ENCODE assay signal across 10 cellular contexts in the genomic region with DNA sequence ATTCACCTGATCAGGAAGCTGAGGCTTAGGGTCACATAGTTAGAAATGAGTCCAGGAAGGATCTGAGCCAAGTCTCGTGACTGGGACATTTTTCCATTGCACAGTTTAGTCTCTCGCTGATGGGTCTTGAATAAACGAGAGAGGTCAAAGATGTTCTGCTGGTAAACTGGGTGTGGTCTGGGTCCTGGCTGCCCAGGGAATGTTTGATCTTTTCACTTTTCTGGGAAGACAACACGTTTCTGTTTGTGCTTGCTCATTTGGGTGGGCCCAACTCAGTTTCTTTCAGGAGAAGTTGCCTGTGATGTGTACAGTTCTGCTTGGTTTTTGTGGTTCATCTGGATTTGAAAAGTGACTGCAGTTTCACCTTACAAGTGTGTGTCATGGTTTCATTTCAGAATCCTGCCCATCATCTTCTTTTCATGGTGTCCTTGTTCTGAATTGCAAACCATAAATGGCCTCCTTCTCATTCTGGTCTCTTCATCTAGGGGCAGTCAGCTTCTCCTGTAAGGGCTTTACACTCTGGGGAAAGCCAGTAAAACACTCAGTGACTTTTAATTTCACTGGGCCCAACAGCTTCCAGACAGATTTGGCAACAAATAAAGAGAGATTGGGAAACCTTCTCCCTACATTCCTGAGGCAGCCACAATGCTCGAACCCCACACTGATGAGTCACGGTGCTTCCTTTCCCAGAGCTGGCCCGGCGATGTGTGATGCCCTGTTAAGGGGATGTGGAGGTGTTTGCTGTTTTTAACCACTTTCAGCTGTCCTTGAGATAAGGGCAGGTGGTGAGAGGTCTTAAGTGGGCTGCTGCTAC. TPM values are rescaled to one million over a fixed set of nuclear protein-coding genes. Genes with fewer than 3 reads are reported as not detected.
DNase-seq lines count a peak whose midpoint lies in the region; ATAC-seq, FAIRE-seq and TF ChIP-seq lines count a peak whose summit lies in the region.
"Had no signal": no experiment of that assay in that cellular context is flagged by ENCODE, and none has a peak within 500 bp of the region (broad histone marks: within the 10 kb centered on the region; RNA-seq: fewer than 3 reads in every experiment).

No MANE protein-coding gene starts in this region.

- SMC1A ChIA-PET in GM12878 (lab: Charles Lee; ENCODE audit: uncharacterized antibody, unreplicated experiment), result interaction anchor here (0.6 to 2.6 kb wide), 4 partner anchors 8 to 68 kb away, joined by 3 to 17 read pairs (median 3); no protein-coding TSS in a partner anchor

- POLR2A ChIA-PET in AG04449 (lab: Yijun Ruan, JAX) (interaction anchor here (1.0 kb wide), 1 partner anchor 171 kb away, joined by 3 read pairs; no protein-coding TSS in a partner anchor), GM12878 (lab: Charles Lee) (interaction anchor here (0.8 to 1.3 kb wide), 2 partner anchors 11 to 16 kb away, joined by 3 to 4 read pairs; no protein-coding TSS in a partner anchor)
- POLR2A ChIA-PET in activated CD4-positive, alpha-beta memory T cell treated with anti-CD3 and anti-CD28 coated beads, Interleukin-2, amount 10 ng/mL, durations not matched to agents 7 days and 5 days (lab: Charles Lee), result no interaction called here

- intact Hi-C loops in GM12878 (cut with micrococcal nuclease; ENCODE audit: unreplicated experiment), result loop anchor here (1.0 kb wide), 1 partner anchor 11 kb away; no protein-coding TSS in a partner anchor

- no peak overlapping the region for H3K27ac Mint-ChIP-seq in activated CD4-positive, alpha-beta memory T cell treated with anti-CD3 and anti-CD28 coated beads, Interleukin-2, amount 10 ng/mL, durations not matched to agents 7 days and 5 days

- H3K4me3 ChIP-seq in AG04449 (ENCODE audit: low read depth, low read length), result no peak overlapping the region
- 0 out of 2 replicates have a peak overlapping the region, but pooled peaks have one; percentile 35 for H3K4me3 ChIP-seq in GM12878
- no peak overlapping the region for H3K4me3 ChIP-seq in mesodermal cell (ENCODE audit: extremely low read depth, insufficient read depth, low read length, poor library complexity, severe bottlenecking)

- H2AFZ ChIP-seq in GM12878 (ENCODE audit: control insufficient read depth, low read depth, low read length), result peak overlapping the region; percentile 20; the same call in 1 of the 2 replicates

- ATAC-seq in GM12878 (peak; percentile 86), HG02678 (IDR thresholded peaks at IDR 0.05; ENCODE audit: unreplicated experiment) (no peak)

- H3K9me3 ChIP-seq in GM12878 (replicated peaks; ENCODE audit: control insufficient read depth, insufficient read depth, low read length) (no peaks in the 10 kb centered on the region), mesodermal cell (ENCODE audit: control insufficient read depth, low read length) (no peaks in the 10 kb centered on the region)

- WGBS in GM12878 (ENCODE audit: insufficient coverage, insufficient replicate concordance, low lambda C conversion rate, missing lambda C conversion rate), result 19% methylated on average over 8 of the region's 8 CpGs
- WGBS in mesodermal cell (ENCODE audit: insufficient coverage in 2 of 2), 2 experiments, result 79 to 88% methylated on average over 3 to 5 of the region's 8 CpGs

- no peak overlapping the region for H3K9ac ChIP-seq in GM12878 (ENCODE audit: control insufficient read depth, insufficient read depth, low read length)

- H3K27me3 ChIP-seq in GM12878 (replicated peaks in 1 of 2; ENCODE audit: control insufficient read depth in 2 of 2, insufficient read depth in 2 of 2, low read length in 1 of 2), result no peaks in the 10 kb centered on the region

- no peaks in the 10 kb centered on the region for H3K79me2 ChIP-seq in GM12878 (ENCODE audit: control insufficient read depth, insufficient read depth, low read length)

- no peak for TF ChIP-seq CTCF in AG04449 (IDR thresholded peaks at IDR 0.05; ENCODE audit: insufficient read depth, low read length, missing control alignments)
- TF ChIP-seq CTCF in GM20000 (IDR thresholded peaks at IDR 0.05; ENCODE audit: extremely low read depth, missing control alignments), result no peak
- TF ChIP-seq CTCF in GM12878 (IDR thresholded peaks at IDR 0.05 in 2 of 3, conservative IDR thresholded peaks at IDR 0.05 in 1 of 3; ENCODE audit: control insufficient read depth in 2 of 3, extremely low read depth in 1 of 3, insufficient read depth in 1 of 3, low read depth in 3 of 3, low read length in 3 of 3), result no peak

- no peak for TF ChIP-seq EP300 in GM12878 (IDR thresholded peaks at IDR 0.05; ENCODE audit: borderline replicate concordance in 1 of 2, control insufficient read depth in 1 of 2, low read depth in 2 of 2, low read length in 2 of 2)

- H3K4me1 ChIP-seq in GM12878 (ENCODE audit: control insufficient read depth, insufficient read depth, low read length) (peaks cover 21% of the 10 kb centered on the region), mesodermal cell (ENCODE audit: control insufficient read depth, insufficient read depth, low read length, poor library complexity, severe bottlenecking) (peaks cover 15% of the 10 kb centered on the region)

- RAD21 ChIA-PET in GM12878 (lab: Charles Lee; ENCODE audit: unreplicated experiment), result interaction anchor here (0.8 kb wide), 2 partner anchors 11 to 36 kb away, joined by 3 read pairs; no protein-coding TSS in a partner anchor

- no peaks in the 10 kb centered on the region for H4K20me1 ChIP-seq in GM12878 (ENCODE audit: control insufficient read depth, insufficient read depth)

- CTCF ChIA-PET in AG04449 (lab: Yijun Ruan, JAX), result interaction anchor here (0.6 to 2.3 kb wide), 6 partner anchors 8 to 69 kb away, joined by 3 to 10 read pairs (median 3); no protein-coding TSS in a partner anchor
- CTCF ChIA-PET in GM12878 (lab: Yijun Ruan, JAX), result interaction anchor here (1.2 kb wide), 1 partner anchor 68 kb away, joined by 3 read pairs; no protein-coding TSS in a partner anchor
- CTCF ChIA-PET in activated CD4-positive, alpha-beta memory T cell treated with anti-CD3 and anti-CD28 coated beads, Interleukin-2, amount 10 ng/mL, durations not matched to agents 7 days and 5 days (lab: Charles Lee), result no interaction called here

- H3K9me3 Mint-ChIP-seq in activated CD4-positive, alpha-beta memory T cell treated with anti-CD3 and anti-CD28 coated beads, Interleukin-2, amount 10 ng/mL, durations not matched to agents 7 days and 5 days, result no peaks in the 10 kb centered on the region

- peaks cover 49% of the 10 kb centered on the region for H3K27me3 Mint-ChIP-seq in activated CD4-positive, alpha-beta memory T cell treated with anti-CD3 and anti-CD28 coated beads, Interleukin-2, amount 10 ng/mL, durations not matched to agents 7 days and 5 days

- BruUV-seq in GM12878 (replicated peaks; lab: Mats Ljungman, UMichigan), result no TSS peak

- FAIRE-seq in GM12878 (lab: Jason Lieb, UNC), result peak; percentile 86
- FAIRE-seq: colon had no signal

- DNase-seq in AG04449 (ENCODE audit: low read depth, low spot score), result peak; percentile 86
- DNase-seq in GM20000 (ENCODE audit: low spot score), result peak; percentile 60
- peak; percentile 99 for DNase-seq in HT1080 (ENCODE audit: low read depth)
- no peak for DNase-seq in GM12878 (ENCODE audit: low read depth, low spot score)
- no peak for DNase-seq in activated CD4-positive, alpha-beta memory T cell treated with anti-CD3 and anti-CD28 coated beads, Interleukin-2, amount 10 ng/mL, durations not matched to agents 7 days and 5 days
- DNase-seq in superior temporal gyrus (ENCODE audit: extremely low spot score), result no peak

- peak overlapping the region; percentile 28 for H3K4me2 ChIP-seq in GM12878 (ENCODE audit: control insufficient read depth, insufficient read depth)

- H3K36me3 Mint-ChIP-seq in activated CD4-positive, alpha-beta memory T cell treated with anti-CD3 and anti-CD28 coated beads, Interleukin-2, amount 10 ng/mL, durations not matched to agents 7 days and 5 days (ENCODE audit: low read depth), result no peaks in the 10 kb centered on the region

- in situ Hi-C loops in GM12878 (cut with MboI), result no loop called here

- no peak overlapping the region for H3K4me3 Mint-ChIP-seq in activated CD4-positive, alpha-beta memory T cell treated with anti-CD3 and anti-CD28 coated beads, Interleukin-2, amount 10 ng/mL, durations not matched to agents 7 days and 5 days

- TF ChIP-seq RAD21 in GM12878 (IDR thresholded peaks at IDR 0.05; ENCODE audit: insufficient read depth, low read depth, low read length), result no peak

- H3K27ac ChIP-seq in GM12878 (ENCODE audit: control insufficient read depth, insufficient read depth) (peak overlapping the region; percentile 51), mesodermal cell (ENCODE audit: low read depth, low read length, severe bottlenecking) (peak overlapping the region; percentile 36)

- TF ChIP-seq POLR2A in GM12878 (IDR thresholded peaks at IDR 0.05; ENCODE audit: low read depth, low read length), result no peak

- peaks cover 18% of the 10 kb centered on the region for H3K4me1 Mint-ChIP-seq in activated CD4-positive, alpha-beta memory T cell treated with anti-CD3 and anti-CD28 coated beads, Interleukin-2, amount 10 ng/mL, durations not matched to agents 7 days and 5 days

- H3K36me3 ChIP-seq in GM12878 (ENCODE audit: control insufficient read depth in 2 of 2, insufficient read depth in 2 of 2, low read length in 1 of 2) (no peaks in the 10 kb centered on the region), mesodermal cell (ENCODE audit: control insufficient read depth, insufficient read depth, low read length) (no peaks in the 10 kb centered on the region)

RNA-seq across cellular contexts. Expression of gene TACSTD2, which starts 7.2 kb away (rescaled TPM):
- total RNA-seq in HT1080 (2014; rRNA removed; shearing (Covaris generic)), result not detected in 2 replicates
- not detected in 2 replicates for polyA plus RNA-seq in HT1080 (2015; cell fraction: cytosol; rRNA removed)
- polyA plus RNA-seq in HT1080 (2015; cell fraction: nucleus; rRNA removed), result 0.08 and 0.60 TPM in 2 replicates
- 1.8 and 3.0 TPM in 2 replicates for total RNA-seq in GM12878 (2013; cell fraction: nucleolus; rRNA removed)
- 4.1 and 4.3 TPM in 2 replicates for total RNA-seq in GM12878 (2014; rRNA removed)
- total RNA-seq in GM12878 (2014; rRNA removed; fragmentation: Illumina TruSeq; extraction: Trizol), result 2.7 and 3.2 TPM in 2 replicates
- total RNA-seq in GM12878 (2021), result 5.1 and 6.7 TPM in 2 replicates
- polyA plus RNA-seq in GM12878 (2011; ENCODE audit: low read depth), result 0.93 TPM
- 0.32 and 0.65 TPM in 2 replicates for polyA plus RNA-seq in GM12878 (2011; rRNA removed)
- polyA plus RNA-seq in GM12878 (2011; cell fraction: cytosol; rRNA removed), result 0.18 and 0.57 TPM in 2 replicates
- polyA plus RNA-seq in GM12878 (2011; cell fraction: nucleus; rRNA removed), result 1.6 and 3.2 TPM in 2 replicates
- 1.4 and 1.7 TPM in 2 replicates for polyA plus RNA-seq in GM12878 (2012)
- polyA plus RNA-seq in GM12878 (2014; fragmentation: Illumina TruSeq; extraction: Trizol), result 3.0 and 4.4 TPM in 2 replicates
- polyA plus RNA-seq in GM12878 (2014; fragmentation: Nextera tagmentation; extraction: Ambion mirVana), result 1 to 10 TPM in 1 of 2 experiments, under 1 TPM in 1; 0.56 to 2.0 TPM
- 6.7 and 7.1 TPM in 2 replicates for polyA plus RNA-seq in GM12878 (2014; rRNA removed)
- polyA plus RNA-seq in GM12878 (2016; fragmentation: Nextera tagmentation; extraction: Ambion mirVana), result 1 to 10 TPM; 7.5 to 9.4 TPM
- 0.05 TPM in 1 of 2 replicates, not detected in the other for polyA minus RNA-seq in GM12878 (2011; rRNA and poly(A)+ RNA removed)
- 0.42 TPM in 1 of 2 replicates, not detected in the other for polyA minus RNA-seq in GM12878 (2011; cell fraction: cytosol; rRNA and poly(A)+ RNA removed)
- 0.24 and 0.77 TPM in 2 replicates for polyA minus RNA-seq in GM12878 (2011; cell fraction: nucleus; rRNA and poly(A)+ RNA removed)
- polyA plus RNA-seq in mesodermal cell (2013, experiment 1 of 2), result not detected
- 0.10 TPM for polyA plus RNA-seq in mesodermal cell (2013, experiment 2 of 2)
- total RNA-seq in activated CD4-positive, alpha-beta memory T cell treated with anti-CD3 and anti-CD28 coated beads, Interleukin-2, amount 10 ng/mL, durations not matched to agents 7 days and 5 days, result not detected
- total RNA-seq: temporal lobe had no signal

RNA-seq across cellular contexts. Expression of gene OMA1, which starts 37.8 kb away (rescaled TPM):
- 18.8 and 22.6 TPM in 2 replicates for total RNA-seq in HT1080 (2014; rRNA removed; shearing (Covaris generic))
- polyA plus RNA-seq in HT1080 (2015; cell fraction: cytosol; rRNA removed), result 19.2 and 21.3 TPM in 2 replicates
- 48.0 and 69.4 TPM in 2 replicates for polyA plus RNA-seq in HT1080 (2015; cell fraction: nucleus; rRNA removed)
- total RNA-seq in GM12878 (2013; cell fraction: nucleolus; rRNA removed), result 76.2 and 82.9 TPM in 2 replicates
- total RNA-seq in GM12878 (2014; rRNA removed) (28.7 and 43.3 TPM in 2 replicates), GM12878 (2014; rRNA removed; fragmentation: Illumina TruSeq; extraction: Trizol) (57.8 and 67.1 TPM in 2 replicates), GM12878 (2021) (23.6 and 26.4 TPM in 2 replicates)
- polyA plus RNA-seq in GM12878 (2011; ENCODE audit: low read depth), result 11.9 TPM
- polyA plus RNA-seq in GM12878 (2011; rRNA removed) (38.5 and 59.4 TPM in 2 replicates), GM12878 (2014; fragmentation: Illumina TruSeq; extraction: Trizol) (45.9 and 59.9 TPM in 2 replicates), GM12878 (2014; fragmentation: Nextera tagmentation; extraction: Ambion mirVana) (10 to 100 TPM; 48.3 to 53.4 TPM), GM12878 (2014; rRNA removed) (28.4 and 39.0 TPM in 2 replicates), GM12878 (2016; fragmentation: Nextera tagmentation; extraction: Ambion mirVana) (10 to 100 TPM; 58.8 to 60.5 TPM)
- 12.1 and 13.6 TPM in 2 replicates for polyA plus RNA-seq in GM12878 (2011; cell fraction: cytosol; rRNA removed)
- 24.0 and 31.2 TPM in 2 replicates for polyA plus RNA-seq in GM12878 (2011; cell fraction: nucleus; rRNA removed)
- 21.7 and 22.8 TPM in 2 replicates for polyA plus RNA-seq in GM12878 (2012)
- 25.3 and 28.1 TPM in 2 replicates for polyA minus RNA-seq in GM12878 (2011; rRNA and poly(A)+ RNA removed)
- polyA minus RNA-seq in GM12878 (2011; cell fraction: cytosol; rRNA and poly(A)+ RNA removed), result 8.4 and 11.1 TPM in 2 replicates
- polyA minus RNA-seq in GM12878 (2011; cell fraction: nucleus; rRNA and poly(A)+ RNA removed), result 13.5 and 19.0 TPM in 2 replicates
- 6.0 TPM for polyA plus RNA-seq in mesodermal cell (2013, experiment 1 of 2)
- polyA plus RNA-seq in mesodermal cell (2013, experiment 2 of 2), result 11.5 TPM
- total RNA-seq in activated CD4-positive, alpha-beta memory T cell treated with anti-CD3 and anti-CD28 coated beads, Interleukin-2, amount 10 ng/mL, durations not matched to agents 7 days and 5 days, result 10 to 100 TPM; 21.9 to 23.1 TPM

Comparison
In these comparisons a context has a peak if more than half of its experiments do, and no peak if none do; other contexts are left out.
1. DNase-seq: peak in AG04449 (single experiment), GM20000 (single experiment) and HT1080 (single experiment); none in GM12878 (single experiment), activated CD4-positive, alpha-beta memory T cell treated with anti-CD3 and anti-CD28 coated beads, Interleukin-2, amount 10 ng/mL, durations not matched to agents 7 days and 5 days (single experiment) and superior temporal gyrus (single experiment).